Comparison of ENCODE assay signal across 25 cellular contexts in the genomic region with DNA sequence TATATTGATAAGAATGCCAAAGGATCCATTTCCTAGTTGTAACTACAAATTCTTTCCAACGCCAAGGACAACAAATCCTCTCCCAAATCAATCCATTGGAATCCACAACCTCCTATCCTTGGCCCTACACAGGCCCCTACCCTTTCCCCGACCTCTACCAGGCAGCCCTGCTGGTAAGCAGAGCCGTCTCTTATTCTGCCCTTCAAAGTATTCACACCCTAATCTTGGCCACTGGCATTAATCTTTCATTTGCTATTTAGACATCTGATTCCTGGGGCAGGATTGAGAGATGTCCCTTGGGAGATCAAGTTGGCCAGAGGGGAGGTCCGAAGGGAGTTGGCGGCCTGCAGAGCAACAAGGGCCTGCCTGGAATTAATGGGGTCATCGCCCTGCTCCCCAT.
"Had no signal": no experiment of that assay in that cellular context is flagged by ENCODE, and none has a peak within 500 bp of the region (broad histone marks: within the 10 kb centered on the region; RNA-seq: fewer than 3 reads in every experiment).

No MANE protein-coding gene starts in this region.

- H3K4me3 Mint-ChIP-seq: immature natural killer cell; naive thymus-derived CD8-positive, alpha-beta T cell; nephron; stimulated activated effector memory CD8-positive, alpha-beta T cell treated with anti-CD3 and anti-CD28 coated beads, Interleukin-12 subunit alpha, Interleukin-12 subunit beta, amount 100 ng/mL, for 72 hours; stimulated activated naive CD8-positive, alpha-beta T cell treated with anti-CD3 and anti-CD28 coated beads, Interleukin-15, Interleukin-2, amounts not matched to agents 100 ng/mL and 50 ng/mL, for 24 hours had no signal

- H3K36me3 ChIP-seq: left lung, lower lobe of right lung, ovary, suprapubic skin, thoracic aorta, tibial artery, uterus had no signal

- H3K9me3 ChIP-seq: left lung, lower lobe of right lung, ovary, suprapubic skin, thoracic aorta, tibial artery, uterus had no signal

- ATAC-seq: left colon; left lung; lower lobe of right lung; naive thymus-derived CD8-positive, alpha-beta T cell; right cardiac atrium; sciatic nerve; stimulated activated effector memory CD8-positive, alpha-beta T cell treated with anti-CD3 and anti-CD28 coated beads, Interleukin-12 subunit alpha, Interleukin-12 subunit beta, amount 100 ng/mL, for 72 hours had no signal

- H3K27ac Mint-ChIP-seq: nephron; progenitor cell of endocrine pancreas; stimulated activated effector memory CD8-positive, alpha-beta T cell treated with anti-CD3 and anti-CD28 coated beads, Interleukin-12 subunit alpha, Interleukin-12 subunit beta, amount 100 ng/mL, for 72 hours; stimulated activated naive CD8-positive, alpha-beta T cell treated with anti-CD3 and anti-CD28 coated beads, Interleukin-15, Interleukin-2, amounts not matched to agents 100 ng/mL and 50 ng/mL, for 24 hours had no signal

- H3K27me3 ChIP-seq: ovary, tibial artery, uterus had no signal

- H3K4me1 ChIP-seq: left lung, uterus had no signal

- H3K9me3 Mint-ChIP-seq: immature natural killer cell; nephron; stimulated activated effector memory CD8-positive, alpha-beta T cell treated with anti-CD3 and anti-CD28 coated beads, Interleukin-12 subunit alpha, Interleukin-12 subunit beta, amount 100 ng/mL, for 72 hours; stimulated activated naive CD8-positive, alpha-beta T cell treated with anti-CD3 and anti-CD28 coated beads, Interleukin-15, Interleukin-2, amounts not matched to agents 100 ng/mL and 50 ng/mL, for 24 hours had no signal

- H3K36me3 Mint-ChIP-seq: naive thymus-derived CD8-positive, alpha-beta T cell; stimulated activated effector memory CD8-positive, alpha-beta T cell treated with anti-CD3 and anti-CD28 coated beads, Interleukin-12 subunit alpha, Interleukin-12 subunit beta, amount 100 ng/mL, for 72 hours had no signal

- H3K27ac ChIP-seq: left lung, lower lobe of right lung, ovary, skin epidermis, suprapubic skin, thoracic aorta, tibial artery, uterus had no signal

- H3K27me3 Mint-ChIP-seq: stimulated activated naive CD8-positive, alpha-beta T cell treated with anti-CD3 and anti-CD28 coated beads, Interleukin-15, Interleukin-2, amounts not matched to agents 100 ng/mL and 50 ng/mL, for 24 hours had no signal

- H3K4me3 ChIP-seq: left lung, lower lobe of right lung, ovary, skin epidermis, suprapubic skin, thoracic aorta, tibial artery, uterus had no signal

- DNase-seq: hypothalamus; immature natural killer cell; kidney; left colon; left lung; lower lobe of right lung; mammary epithelial cell; mesenchymal stem cell; naive thymus-derived CD8-positive, alpha-beta T cell; ovary; retina; right cardiac atrium; stimulated activated CD4-positive, alpha-beta T cell treated with anti-CD3 and anti-CD28 coated beads, Interleukin-4, amount 100 ng/mL, for 24 hours; stimulated activated naive CD4-positive, alpha-beta T cell; tibial artery; trophoblast cell; uterus had no signal
